Comparison of ENCODE assay signal across 15 cellular contexts in the genomic region with DNA sequence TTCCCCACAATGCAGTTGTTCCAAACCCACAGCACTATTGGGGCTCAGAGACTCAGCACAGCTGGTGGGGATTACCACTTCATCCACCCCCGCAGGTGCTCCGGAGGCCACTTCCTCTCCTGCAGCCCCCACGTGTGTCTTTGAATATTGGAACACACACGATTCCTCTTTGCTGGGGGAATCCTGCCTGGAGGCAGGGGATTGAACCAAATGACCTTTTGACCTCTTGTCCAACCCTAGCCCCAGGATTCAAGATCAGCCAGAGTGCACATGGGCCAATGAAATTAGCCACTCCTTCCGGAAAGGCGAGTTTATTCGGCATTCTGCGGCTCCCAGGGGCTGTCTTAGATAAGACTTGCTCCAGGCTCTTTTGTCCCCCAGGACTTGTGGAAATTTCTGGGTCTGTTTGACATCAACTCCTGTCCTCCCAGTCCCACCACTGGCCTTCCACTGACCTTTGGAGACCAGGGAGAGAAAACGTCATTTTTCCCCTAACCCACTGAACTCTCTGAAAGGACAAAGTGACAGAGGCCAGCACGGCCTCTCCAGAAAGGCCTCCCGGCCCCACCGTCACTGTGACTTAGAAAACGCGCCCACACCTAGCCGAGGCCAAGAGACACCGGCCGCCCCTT.
DNase-seq lines count a peak whose midpoint lies in the region; ATAC-seq and TF ChIP-seq lines count a peak whose summit lies in the region.
"Had no signal": no experiment of that assay in that cellular context is flagged by ENCODE, and none has a peak within 500 bp of the region (broad histone marks: within the 10 kb centered on the region; RNA-seq: fewer than 3 reads in every experiment).

No MANE protein-coding gene starts in this region.

- no peaks in the 10 kb centered on the region for H3K9me3 ChIP-seq in PC-3 (ENCODE audit: low read length)
- H3K9me3 ChIP-seq in osteoblast (ENCODE audit: low read depth, low read length), result no peaks in the 10 kb centered on the region
- H3K9me3 ChIP-seq: heart left ventricle had no signal

- H3K36me3 ChIP-seq in PC-3 (ENCODE audit: low read depth, low read length) (no peaks in the 10 kb centered on the region), osteoblast (ENCODE audit: insufficient read depth, low read length) (no peaks in the 10 kb centered on the region)
- H3K36me3 ChIP-seq: heart left ventricle had no signal

- POLR2A ChIA-PET in GM10248 (lab: Yijun Ruan, JAX), result no interaction called here
- POLR2A ChIA-PET in PC-3 (lab: Charles Lee; ENCODE audit: unreplicated experiment), result no interaction called here

- H3K4me1 ChIP-seq in PC-3 (ENCODE audit: insufficient read depth, low read length), result peaks cover 25% of the 10 kb centered on the region
- peaks cover 32% of the 10 kb centered on the region for H3K4me1 ChIP-seq in osteoblast (ENCODE audit: insufficient read depth, low read length)

- in situ Hi-C loops in GM13977 (cut with MboI; ENCODE audit: low pct_unique_long_range_greater_than_20kb, low sequenced_read_pairs, unreplicated experiment), result no loop called here

- H4K20me1 ChIP-seq in PC-3 (ENCODE audit: low read length) (no peaks in the 10 kb centered on the region), osteoblast (ENCODE audit: insufficient read depth, low read length) (no peaks in the 10 kb centered on the region)

- H3K79me2 ChIP-seq in PC-3 (ENCODE audit: low read length) (no peaks in the 10 kb centered on the region), osteoblast (ENCODE audit: insufficient read depth, low read length) (no peaks in the 10 kb centered on the region)

- H3K27me3 ChIP-seq in PC-3 (ENCODE audit: low read length), result no peaks in the 10 kb centered on the region
- no peaks in the 10 kb centered on the region for H3K27me3 ChIP-seq in osteoblast (ENCODE audit: insufficient read depth, low read length)

- no peak for ATAC-seq in PC-3
- ATAC-seq: activated T-cell treated with anti-CD3 and anti-CD28 coated beads, Interleukin-2, amount 50 U/mL, for 72 hours had no signal

- H3K4me3 ChIP-seq in PC-3 (ENCODE audit: low read length), result no peak overlapping the region
- H3K4me3 ChIP-seq in fibroblast of mammary gland (ENCODE audit: control insufficient read depth, low read depth, low read length), result no peak overlapping the region
- no peak overlapping the region for H3K4me3 ChIP-seq in osteoblast (ENCODE audit: insufficient read depth, low read length)

- CTCF ChIA-PET in GM10248 (lab: Yijun Ruan, JAX), result no interaction called here
- CTCF ChIA-PET in PC-3 (lab: Charles Lee), result no interaction called here

- H3K4me2 ChIP-seq in PC-3 (ENCODE audit: low read length) (peak overlapping the region; percentile 19; the same call in 1 of the 2 replicates), osteoblast (ENCODE audit: insufficient read depth, low read length) (no peak overlapping the region)

- H2AFZ ChIP-seq in PC-3 (ENCODE audit: low read length), result no peak overlapping the region
- H2AFZ ChIP-seq in osteoblast (ENCODE audit: low read length), result no peak overlapping the region

- H3K27ac ChIP-seq in PC-3 (ENCODE audit: low read length) (no peak overlapping the region), osteoblast (ENCODE audit: low read depth, low read length) (no peak overlapping the region)

- intact Hi-C loops in PC-3 (cut with micrococcal nuclease), result no loop called here

- no TSS peak for BruUV-seq in PC-3 (replicated peaks; lab: Mats Ljungman, UMichigan)

- H3K9me2 ChIP-seq in PC-3 (replicated peaks; ENCODE audit: low read length), result no peaks in the 10 kb centered on the region

- TF ChIP-seq CTCF in GM10248 (IDR thresholded peaks at IDR 0.05; ENCODE audit: control extremely low read depth, extremely low read depth, low read depth, missing control alignments) (no peak), PC-3 (conservative IDR thresholded peaks at IDR 0.05; ENCODE audit: low read depth, low read length) (no peak), fibroblast of mammary gland (conservative IDR thresholded peaks at IDR 0.05; ENCODE audit: control insufficient read depth, insufficient read depth, low read depth, low read length) (no peak), osteoblast (IDR thresholded peaks at IDR 0.05; ENCODE audit: extremely low read depth, low read depth, low read length) (no peak), GM13977 (IDR thresholded peaks at IDR 0.05; ENCODE audit: extremely low read depth, insufficient read depth, missing control alignments) (no peak)

- H3K9ac ChIP-seq in PC-3 (ENCODE audit: low read length), result no peak overlapping the region

- DNase-seq in GM10248 (ENCODE audit: extremely low spot score), result peak; percentile 52
- no peak for DNase-seq in PC-3
- DNase-seq in fibroblast of mammary gland (ENCODE audit: low read depth), result peak; percentile 24
- peak; percentile 55 for DNase-seq in osteoblast (ENCODE audit: insufficient read length, low spot score, missing footprints)
- no peak for DNase-seq in T1000 (lab: John Stamatoyannopoulos, UW)
- no peak for DNase-seq in NCI-H2029 (lab: John Stamatoyannopoulos, UW)
- no peak for DNase-seq in GM13977 (ENCODE audit: low spot score)
- DNase-seq in NCI-H2081 (lab: John Stamatoyannopoulos, UW), result no peak
- DNase-seq: activated CD4-positive, alpha-beta T cell treated with anti-CD3 and anti-CD28 coated beads, Interleukin-2, amount 50 U/mL, for 4 hours; activated T-cell treated with anti-CD3 and anti-CD28 coated beads, Interleukin-2, amount 50 U/mL, for 72 hours; amygdala; KBM-7; NCI-H1417; stimulated activated CD4-positive, alpha-beta T cell treated with anti-CD3 and anti-CD28 coated beads, Interleukin-15, amount 100 ng/mL, for 24 hours had no signal

- no peaks in the 10 kb centered on the region for H3F3A ChIP-seq in PC-3 (ENCODE audit: low read length, unreplicated experiment)

Comparison
In these comparisons a context has a peak if more than half of its experiments do, and no peak if none do; other contexts are left out.
1. DNase-seq: peak in GM10248 (single experiment), fibroblast of mammary gland (single experiment) and osteoblast (single experiment); none in PC-3 (single experiment), T1000 (single experiment), NCI-H2029 (single experiment), GM13977 (single experiment) and NCI-H2081 (0 of 2).